Comparison of ENCODE assay signal across 8 cellular contexts in the genomic region with DNA sequence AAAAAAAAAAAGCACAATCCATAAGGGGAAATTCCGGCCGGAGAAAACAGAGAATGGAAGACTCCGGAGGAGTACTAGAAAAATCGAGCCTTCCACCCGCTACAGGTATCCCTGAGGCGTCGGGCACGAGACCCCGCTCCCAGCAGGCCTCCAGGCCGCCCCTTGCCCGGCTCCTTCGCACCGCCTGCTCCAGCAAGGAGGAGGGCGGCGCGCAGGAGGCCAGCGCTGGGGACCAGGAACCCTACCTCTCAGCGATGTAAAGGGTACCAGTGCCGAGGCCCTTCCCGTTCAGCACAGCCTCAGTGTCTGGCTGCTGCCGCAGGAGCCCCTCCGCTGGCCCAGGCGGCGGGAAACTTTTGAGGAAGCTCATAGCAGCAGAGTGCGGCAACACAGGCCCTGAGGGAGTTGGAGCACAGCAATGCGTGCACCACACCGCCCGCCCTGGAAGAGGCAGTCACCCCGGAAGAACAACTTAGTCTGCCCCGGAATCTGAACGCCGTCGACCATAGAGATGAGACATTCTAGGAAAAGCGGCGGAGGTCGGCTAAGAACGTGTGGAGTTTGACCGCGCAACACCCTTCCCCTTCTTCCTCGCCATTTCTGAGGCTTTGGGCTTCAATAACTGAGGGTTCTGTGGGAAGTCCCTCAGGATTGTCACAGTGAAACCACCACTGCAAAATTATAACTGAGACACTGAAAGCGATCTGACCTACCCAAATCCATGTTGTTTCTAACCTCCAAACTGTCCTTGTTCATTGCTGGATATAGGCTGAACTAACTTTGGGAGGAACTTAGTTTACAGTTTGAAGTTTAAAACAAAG. TPM values are rescaled to one million over a fixed set of nuclear protein-coding genes. Genes with fewer than 3 reads are reported as not detected.
DNase-seq lines count a peak whose midpoint lies in the region; ATAC-seq and TF ChIP-seq lines count a peak whose summit lies in the region.

A gene with protein sequence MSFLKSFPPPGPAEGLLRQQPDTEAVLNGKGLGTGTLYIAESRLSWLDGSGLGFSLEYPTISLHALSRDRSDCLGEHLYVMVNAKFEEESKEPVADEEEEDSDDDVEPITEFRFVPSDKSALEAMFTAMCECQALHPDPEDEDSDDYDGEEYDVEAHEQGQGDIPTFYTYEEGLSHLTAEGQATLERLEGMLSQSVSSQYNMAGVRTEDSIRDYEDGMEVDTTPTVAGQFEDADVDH (minus strand): TSS at position 450 of the 821 bp plus-strand sequence. CDS start 80 bp downstream, at position 370.

- in situ Hi-C loops in GM13976 (cut with MboI; ENCODE audit: low sequenced_read_pairs, unreplicated experiment) = no loop called here

- no peaks in the 10 kb centered on the region for H3K36me3 ChIP-seq in uterus

- H3K4me3 Mint-ChIP-seq in T-helper 17 cell = peak within 1 kb of the TSS; percentile 96

- under 1% methylated on average over 41 of the region's 41 CpGs for WGBS in right cardiac atrium

- H3K27me3 Mint-ChIP-seq in T-helper 17 cell = no peaks in the 10 kb centered on the region

- H3K4me1 ChIP-seq in right cardiac atrium (ENCODE audit: control insufficient read depth, insufficient read depth, low read length) (no peaks in the 10 kb centered on the region), uterus (peaks cover 0 to 1% of the 10 kb centered on the region in 2 donors)

- TF ChIP-seq CTCF in GM13976 (IDR thresholded peaks at IDR 0.05; ENCODE audit: borderline replicate concordance, control extremely low read depth, extremely low read depth, insufficient read depth, missing control alignments) (no peak), uterus (IDR thresholded peaks at IDR 0.05) (peak in 1 of 4 experiments; percentile 7)

- H3K36me3 Mint-ChIP-seq in T-helper 17 cell (ENCODE audit: low read depth) = peaks cover 2% of the 10 kb centered on the region

- peak within 1 kb of the TSS; percentile 94 for H3K27ac Mint-ChIP-seq in T-helper 17 cell

- DNase-seq in GM13976 (ENCODE audit: low spot score) (peak; percentile 88), NCI-H146 treated with DMSO at 0.1 percent for 48 hours (lab: John Stamatoyannopoulos, UW; ENCODE audit: unreplicated experiment) (peak; percentile 88), T-helper 17 cell (peak; percentile 55 to 68 (median 61)), right cardiac atrium (peak; percentile 87 to 93 (median 91)), pulmonary artery endothelial cell (ENCODE audit: low read depth, low spot score) (peak; percentile 57), uterus (peak; percentile 78 to 80)

- H3K9me3 ChIP-seq in T-helper 17 cell (ENCODE audit: control insufficient read depth, low read length, poor library complexity, severe bottlenecking) (no peaks in the 10 kb centered on the region), right cardiac atrium (ENCODE audit: control insufficient read depth, low read length) (no peaks in the 10 kb centered on the region), uterus (no peaks in the 10 kb centered on the region)

- intact Hi-C loops in right cardiac atrium (cut with DNase I) = no loop called here
- intact Hi-C loops in uterus (cut with DNase I; ENCODE audit: low total_unique reads) = no loop called here

- H3K27ac ChIP-seq in angular gyrus (ENCODE audit: low read depth, low read length) (peak within 1 kb of the TSS; percentile 84), right cardiac atrium (ENCODE audit: low read length) (peak within 1 kb of the TSS; percentile 90), uterus (peak within 1 kb of the TSS; percentile 78 to 83)

- peak; percentile 36 to 53 for TF ChIP-seq POLR2A in uterus (IDR thresholded peaks at IDR 0.05)

- H3K27me3 ChIP-seq in right cardiac atrium (ENCODE audit: control insufficient read depth, insufficient read depth) = no peaks in the 10 kb centered on the region
- H3K27me3 ChIP-seq in uterus = no peaks in the 10 kb centered on the region

- ATAC-seq in HG02870 (IDR thresholded peaks at IDR 0.05; ENCODE audit: unreplicated experiment) (peak; percentile 96), T-helper 17 cell (peak; percentile 99), right cardiac atrium (peak; percentile 99)

- H3K4me1 Mint-ChIP-seq in T-helper 17 cell = peaks cover 24% of the 10 kb centered on the region

- H3K4me3 ChIP-seq in right cardiac atrium (ENCODE audit: low read length) (peak within 1 kb of the TSS; percentile 75), uterus (peak within 1 kb of the TSS; percentile 90 to 98)

RNA-seq across cellular contexts. Expression of the gene that starts here (rescaled TPM):
- total RNA-seq in T-helper 17 cell (10 to 100 TPM; 76.4 to 87.4 TPM), right cardiac atrium (10 to 100 TPM; 71.5 to 84.7 (median 73.5) TPM), pulmonary artery endothelial cell (185 and 203 TPM in 2 replicates), uterus (100 to 1,000 TPM in 2 of 4 donors, 10 to 100 TPM in 2; 87.9 to 177 (median 114) TPM)
- 69.4 TPM for polyA plus RNA-seq in right cardiac atrium

Comparison
In these comparisons a context has a peak if more than half of its experiments do, and no peak if none do; other contexts are left out.
1. Peak in every context shown above with its lines: DNase-seq, ATAC-seq, H3K4me3 ChIP-seq and H3K27ac ChIP-seq.